Comparison of ENCODE assay signal across 8 cellular contexts in genomic region chr2:46876741-46877384, GRCh38. TPM values are rescaled to one million over a fixed set of nuclear protein-coding genes. Genes with fewer than 3 reads are reported as not detected.
DNase-seq lines count a peak whose midpoint lies in the region; ATAC-seq and TF ChIP-seq lines count a peak whose summit lies in the region.

No MANE protein-coding gene starts in this region.

- TF ChIP-seq POLR2A in testis (IDR thresholded peaks at IDR 0.05) = no peak

- intact Hi-C loops in testis (cut with DNase I; ENCODE audit: low total_unique reads) = no loop called here

- H3K4me1 ChIP-seq in hepatocyte (ENCODE audit: insufficient read depth) (peaks cover 13% of the 10 kb centered on the region), testis (peaks cover 7% of the 10 kb centered on the region)

- H3K4me2 ChIP-seq in hepatocyte = no peak overlapping the region

- ATAC-seq in GM19452 (IDR thresholded peaks at IDR 0.05; ENCODE audit: unreplicated experiment) (no peak), GM18858 (IDR thresholded peaks at IDR 0.05; ENCODE audit: unreplicated experiment) (no peak)

- no peak overlapping the region for H2AFZ ChIP-seq in hepatocyte

- TF ChIP-seq CTCF in hepatocyte (IDR thresholded peaks at IDR 0.05; ENCODE audit: poor library complexity) = peak; percentile 60
- TF ChIP-seq CTCF in testis (IDR thresholded peaks at IDR 0.05) = peak; percentile 50 to 64 (median 53)

- WGBS in hepatocyte (ENCODE audit: low lambda C conversion rate, missing lambda C conversion rate) = 71% methylated on average over 11 of the region's 11 CpGs
- WGBS in testis, 2 donors = 44 to 60% methylated on average over 11 of the region's 11 CpGs

- H3K9me2 ChIP-seq in hepatocyte (replicated peaks; ENCODE audit: insufficient read depth) = no peaks in the 10 kb centered on the region

- no peaks in the 10 kb centered on the region for H3K27me3 ChIP-seq in hepatocyte
- no peaks in the 10 kb centered on the region for H3K27me3 ChIP-seq in testis

- H3K9me3 ChIP-seq in hepatocyte (ENCODE audit: low read depth) = no peaks in the 10 kb centered on the region
- H3K9me3 ChIP-seq in testis = no peaks in the 10 kb centered on the region

- DNase-seq in NCI-H82 (lab: John Stamatoyannopoulos, UW) (peak; percentile 66), NCI-H82 treated with DMSO at 0.1 percent for 48 hours (lab: John Stamatoyannopoulos, UW; ENCODE audit: unreplicated experiment) (no peak), NCI-H2107 treated with DMSO at 0.1 percent for 48 hours (lab: John Stamatoyannopoulos, UW; ENCODE audit: unreplicated experiment) (peak; percentile 10), amniotic epithelial cell (ENCODE audit: low read depth) (peak; percentile 87), hepatocyte (ENCODE audit: low spot score) (peak; percentile 68), testis (no peak)

- H3K27ac ChIP-seq in hepatocyte = no peak overlapping the region
- H3K27ac ChIP-seq in testis = no peak overlapping the region

- no peaks in the 10 kb centered on the region for H3K36me3 ChIP-seq in hepatocyte (replicated peaks; ENCODE audit: insufficient read depth, low read depth)
- no peaks in the 10 kb centered on the region for H3K36me3 ChIP-seq in testis (ENCODE audit: low read depth, missing control alignments)

- no peak overlapping the region for H3K4me3 ChIP-seq in hepatocyte
- no peak overlapping the region for H3K4me3 ChIP-seq in testis

- no peaks in the 10 kb centered on the region for H3K79me2 ChIP-seq in hepatocyte

- H4K20me1 ChIP-seq in hepatocyte (ENCODE audit: insufficient read depth, poor library complexity, severe bottlenecking) = no peaks in the 10 kb centered on the region

RNA-seq across cellular contexts. Expression of gene MCFD2, which starts 38.7 kb away (rescaled TPM):
- total RNA-seq in hepatocyte (196 and 203 TPM in 2 replicates), testis (10 to 100 TPM; 65.4 to 67.6 TPM)
- polyA plus RNA-seq in hepatocyte (144 and 161 TPM in 2 replicates), testis (ENCODE audit: insufficient read depth, low read depth, low replicate concordance) (74.5 TPM)

Comparison
In these comparisons a context has a peak if more than half of its experiments do, and no peak if none do; other contexts are left out.
1. DNase-seq: peak in NCI-H82 (single experiment), NCI-H2107 treated with DMSO at 0.1 percent for 48 hours (single experiment), amniotic epithelial cell (single experiment) and hepatocyte (single experiment); none in NCI-H82 treated with DMSO at 0.1 percent for 48 hours (single experiment) and testis (single experiment).